In genomic region chrX:39577976-39578962, GRCh38 we compare ENCODE assay signal across 8 cellular contexts.
DNase-seq lines count a peak whose midpoint lies in the region; ATAC-seq and TF ChIP-seq lines count a peak whose summit lies in the region.

No MANE protein-coding gene starts in this region.

- no peak overlapping the region for H3K4me3 Mint-ChIP-seq in chondrocyte (ENCODE audit: unreplicated experiment)

- H3K36me3 Mint-ChIP-seq in chondrocyte (ENCODE audit: low read depth) = no peaks in the 10 kb centered on the region

- H3K4me3 ChIP-seq in skeletal muscle cell (ENCODE audit: low read depth, low read length) = no peak overlapping the region

- H3K27ac Mint-ChIP-seq in chondrocyte (ENCODE audit: unreplicated experiment) = no peak overlapping the region

- no peak for TF ChIP-seq CTCF in chondrocyte (IDR thresholded peaks at IDR 0.05)

- H3K9me3 Mint-ChIP-seq in chondrocyte (ENCODE audit: low read depth) = peaks cover 9% of the 10 kb centered on the region

- DNase-seq in activated gamma-delta T cell treated with Interleukin-2 at 50 U/mL for 16 hours (peak; percentile 9), activated gamma-delta T cell (lab: John Stamatoyannopoulos, UW) (no peak), skeletal muscle cell (ENCODE audit: low read depth) (peak; percentile 9), chondrocyte (ENCODE audit: low spot score) (no peak), OCI-M1 (lab: John Stamatoyannopoulos, UW) (no peak)
- DNase-seq in activated CD8-positive, alpha-beta memory T cell treated with anti-CD3 and anti-CD28 coated beads, Interleukin-2, amount 50 U/mL, for 4 hours = peak; percentile 32
- no peak for DNase-seq in effector CD8-positive, alpha-beta T cell (lab: John Stamatoyannopoulos, UW)

- H3K4me1 Mint-ChIP-seq in chondrocyte (ENCODE audit: low read depth) = peaks cover 15% of the 10 kb centered on the region

- H3K27me3 Mint-ChIP-seq in chondrocyte (ENCODE audit: low read depth) = peaks cover 10% of the 10 kb centered on the region

- peak; percentile 88 for ATAC-seq in HG03520 (IDR thresholded peaks at IDR 0.05; ENCODE audit: unreplicated experiment)

Comparison
In these comparisons a context has a peak if more than half of its experiments do, and no peak if none do; other contexts are left out.
1. DNase-seq: peak in activated gamma-delta T cell treated with Interleukin-2 at 50 U/mL for 16 hours (single experiment), activated CD8-positive, alpha-beta memory T cell treated with anti-CD3 and anti-CD28 coated beads, Interleukin-2, amount 50 U/mL, for 4 hours (single experiment) and skeletal muscle cell (single experiment); none in activated gamma-delta T cell (single experiment), effector CD8-positive, alpha-beta T cell (single experiment), chondrocyte (single experiment) and OCI-M1 (single experiment).